ENCODE assay signal across 1 cellular context in genomic region chr1:245094954-245095353, GRCh38.
TF ChIP-seq lines count a peak whose summit lies in the region.

No MANE protein-coding gene starts in this region.

TF ChIP-seq in HepG2, 621 proteins besides CTCF, POLR2A, EP300 and RAD21 (continued from another document):
- TF ChIP-seq PAXIP1 (CRISPR knock-in tag; conservative IDR thresholded peaks at IDR 0.05) (peak; percentile 68), ZNF609 (CRISPR knock-in tag; IDR thresholded peaks at IDR 0.05; ENCODE audit: borderline replicate concordance) (peak; percentile 58; the same call in 1 of the 2 replicates), HDAC1 (CRISPR knock-in tag; IDR thresholded peaks at IDR 0.05) (0 out of 2 replicates have a peak, but pooled peaks have one; percentile 30), NCOR1 (IDR thresholded peaks at IDR 0.05; ENCODE audit: borderline replicate concordance, low read length) (peak; percentile 38; the same call in 1 of the 2 replicates), HMG20A (CRISPR knock-in tag; IDR thresholded peaks at IDR 0.05; ENCODE audit: borderline replicate concordance) (peak; percentile 58; the same call in 1 of the 2 replicates), ZNF770 (CRISPR knock-in tag; IDR thresholded peaks at IDR 0.05) (peak; percentile 32; the same call in 1 of the 2 replicates), ZBTB43 (CRISPR knock-in tag; conservative IDR thresholded peaks at IDR 0.05) (0 out of 2 replicates have a peak, but pooled peaks have one; percentile 38), TFAP4 (IDR thresholded peaks at IDR 0.05; ENCODE audit: borderline replicate concordance, low read depth) (no peak), GABPA (IDR thresholded peaks at IDR 0.05; ENCODE audit: low read depth, low read length) (no peak), GABPA (CRISPR knock-in tag; IDR thresholded peaks at IDR 0.05; ENCODE audit: low read depth) (peak; percentile 54), KAT8 (CRISPR knock-in tag; IDR thresholded peaks at IDR 0.05) (0 out of 2 replicates have a peak, but pooled peaks have one; percentile 28), MYC (CRISPR knock-in tag; IDR thresholded peaks at IDR 0.05; ENCODE audit: borderline replicate concordance) (peak; percentile 55; the same call in 1 of the 2 replicates), IKZF4 (CRISPR knock-in tag; IDR thresholded peaks at IDR 0.05; ENCODE audit: borderline replicate concordance, low read depth, not compliant biosample characterization) (no peak), RFX1 (IDR thresholded peaks at IDR 0.05) (no peak), U2AF1 (optimal IDR thresholded peaks at IDR 0.05; ENCODE audit: low read depth, low read length) (no peak), ZBTB10 (CRISPR knock-in tag; IDR thresholded peaks at IDR 0.05; ENCODE audit: borderline replicate concordance) (no peak)
